In genomic region chr3:122926811-122927210, GRCh38 we compare ENCODE assay signal across 8 cellular contexts.
"Had no signal": no experiment of that assay in that cellular context is flagged by ENCODE, and none has a peak within 500 bp of the region (broad histone marks: within the 10 kb centered on the region; RNA-seq: fewer than 3 reads in every experiment).

No MANE protein-coding gene starts in this region.

- H3K4me3 ChIP-seq: GM23248 had no signal

- H2AFZ ChIP-seq: GM23248 had no signal

- H3K9ac ChIP-seq: GM23248 had no signal

- FAIRE-seq: H54, HTR-8/SVneo had no signal

- H3K27ac ChIP-seq: GM23248 had no signal

- DNase-seq: GM23248, GOT3, H9, HCEC 1CT, HFFc6, KG1 had no signal
